ENCODE assay signal across 28 cellular contexts in the genomic region with DNA sequence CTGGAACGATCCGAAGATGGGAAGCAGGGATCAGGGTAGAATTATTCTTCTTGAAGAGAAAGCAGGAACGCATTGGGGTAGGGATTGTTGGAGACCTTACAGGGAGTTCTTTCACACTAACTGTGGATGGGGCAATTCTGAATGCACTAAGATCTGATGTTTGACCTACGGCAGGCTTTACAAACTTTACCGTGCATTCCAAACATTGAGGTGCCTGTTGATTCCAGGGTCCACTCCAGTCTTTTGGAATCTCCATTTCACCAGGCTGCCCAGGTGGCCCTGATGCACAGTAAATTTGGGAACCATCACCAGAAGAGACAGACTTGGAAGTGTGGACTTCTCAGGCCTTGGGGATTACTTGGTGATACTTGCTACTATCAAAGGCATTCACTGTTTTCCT.
"Had no signal": no experiment of that assay in that cellular context is flagged by ENCODE, and none has a peak within 500 bp of the region (broad histone marks: within the 10 kb centered on the region; RNA-seq: fewer than 3 reads in every experiment).

No MANE protein-coding gene starts in this region.

- H3K27me3 ChIP-seq: ascending aorta, breast epithelium, SJCRH30 had no signal

- H3K27ac ChIP-seq: ascending aorta, breast epithelium, KMS-11, SJCRH30, SK-N-MC, WERI-Rb-1 had no signal

- H3K36me3 Mint-ChIP-seq: activated CD4-positive, alpha-beta memory T cell treated with anti-CD3 and anti-CD28 coated beads for 36 hours; activated naive CD8-positive, alpha-beta T cell treated with anti-CD3 and anti-CD28 coated beads for 36 hours had no signal

- H3K4me1 Mint-ChIP-seq: activated T-helper 17 cell treated with anti-CD3 and anti-CD28 coated beads, Interleukin-2, amount 50 U/mL, for 72 hours had no signal

- H3K9me3 Mint-ChIP-seq: activated CD4-positive, alpha-beta memory T cell treated with anti-CD3 and anti-CD28 coated beads for 36 hours; activated naive CD8-positive, alpha-beta T cell treated with anti-CD3 and anti-CD28 coated beads for 36 hours; activated T-helper 17 cell treated with anti-CD3 and anti-CD28 coated beads, Interleukin-2, amount 50 U/mL, for 72 hours had no signal

- DNase-seq: activated CD4-positive, alpha-beta memory T cell treated with anti-CD3 and anti-CD28 coated beads for 36 hours; activated CD4-positive, alpha-beta T cell treated with anti-CD3 and anti-CD28 coated beads for 4 hours; activated CD4-positive, alpha-beta T cell treated with anti-CD3 and anti-CD28 coated beads, Interleukin-2, amount 50 U/mL, for 1 hour; activated CD8-positive, alpha-beta memory T cell treated with anti-CD3 and anti-CD28 coated beads, Interleukin-2, amount 50 U/mL, for 48 hours; activated effector memory CD4-positive, alpha-beta T cell treated with anti-CD3 and anti-CD28 coated beads, Interleukin-2, amount 50 U/mL, for 16 hours; activated naive CD4-positive, alpha-beta T cell; activated naive CD4-positive, alpha-beta T cell treated with anti-CD3 and anti-CD28 coated beads, Interleukin-2, amount 50 U/mL, for 16 hours; activated naive CD8-positive, alpha-beta T cell treated with anti-CD3 and anti-CD28 coated beads for 36 hours; activated T-cell treated with anti-CD3 and anti-CD28 coated beads, Interleukin-2, amount 50 U/mL, for 48 hours; amniotic stem cell; cerebellar nuclear complex; NCI-H1092 treated with DMSO at 0.1 percent for 48 hours; NCI-H1417; NCI-H146; NCI-H187; NCI-H2081; NCI-H345; NCI-H524 treated with DMSO at 0.1 percent for 48 hours; SHP77; SJCRH30; T1000; WERI-Rb-1 had no signal

- ATAC-seq: activated CD4-positive, CD25-positive, alpha-beta regulatory T cell treated with anti-CD3 and anti-CD28 coated beads, Interleukin-2, amount 50 U/mL, for 24 hours; activated T-helper 17 cell treated with anti-CD3 and anti-CD28 coated beads, Interleukin-2, amount 50 U/mL, for 72 hours had no signal

- H3K27ac Mint-ChIP-seq: activated CD4-positive, alpha-beta memory T cell treated with anti-CD3 and anti-CD28 coated beads for 36 hours; activated naive CD8-positive, alpha-beta T cell treated with anti-CD3 and anti-CD28 coated beads for 36 hours; activated T-helper 17 cell treated with anti-CD3 and anti-CD28 coated beads, Interleukin-2, amount 50 U/mL, for 72 hours had no signal

- H3K4me3 Mint-ChIP-seq: activated CD4-positive, alpha-beta memory T cell treated with anti-CD3 and anti-CD28 coated beads for 36 hours; activated naive CD8-positive, alpha-beta T cell treated with anti-CD3 and anti-CD28 coated beads for 36 hours; activated T-helper 17 cell treated with anti-CD3 and anti-CD28 coated beads, Interleukin-2, amount 50 U/mL, for 72 hours had no signal

- H3K27me3 Mint-ChIP-seq: activated naive CD8-positive, alpha-beta T cell treated with anti-CD3 and anti-CD28 coated beads for 36 hours had no signal
